Comparison of ENCODE assay signal across 9 cellular contexts in the genomic region with DNA sequence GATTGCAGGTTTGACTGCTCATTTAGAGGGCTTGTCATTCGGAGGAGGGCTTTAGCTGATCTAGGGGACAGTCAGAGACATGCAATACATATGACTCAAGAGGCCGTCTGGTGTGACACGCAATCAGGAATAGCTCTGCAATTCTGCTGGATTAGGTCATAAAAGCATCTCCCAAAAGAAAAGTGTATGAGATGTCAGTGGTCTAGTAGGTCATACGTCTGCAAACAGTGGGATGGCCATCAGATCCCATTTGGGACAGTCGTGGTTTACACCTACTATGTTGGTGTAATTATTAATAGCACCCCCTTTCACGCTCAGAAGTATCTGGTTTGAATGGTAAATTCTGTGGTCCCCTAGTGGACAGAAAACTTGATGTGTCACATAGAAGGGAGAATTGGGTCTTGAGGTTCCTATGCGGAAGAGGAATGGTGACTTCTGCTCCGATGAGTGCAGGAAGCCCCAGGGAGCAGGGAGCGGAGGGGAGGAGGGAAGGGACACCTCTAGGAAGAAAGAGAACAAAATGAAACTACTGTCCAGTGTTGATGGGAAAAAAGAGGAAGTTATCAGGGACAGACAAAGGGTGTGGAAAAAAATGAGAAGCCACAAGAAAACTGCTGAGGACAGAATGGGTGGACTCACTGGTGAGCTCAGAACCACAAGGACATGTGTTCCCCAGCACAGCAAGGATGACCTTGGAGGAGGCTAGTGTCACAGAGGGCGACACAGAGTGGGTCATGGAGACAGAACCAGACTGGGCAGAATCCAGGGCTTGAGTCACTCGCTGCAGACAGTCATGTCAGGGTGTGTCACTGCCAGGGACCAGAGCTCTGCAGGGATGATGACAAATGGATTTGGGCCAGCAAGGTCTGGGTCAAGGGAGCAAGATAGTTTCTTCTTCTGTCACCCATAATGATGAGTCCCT. TPM values are rescaled to one million over a fixed set of nuclear protein-coding genes. Genes with fewer than 3 reads are reported as not detected.
DNase-seq lines count a peak whose midpoint lies in the region; ATAC-seq and TF ChIP-seq lines count a peak whose summit lies in the region.
"Had no signal": no experiment of that assay in that cellular context is flagged by ENCODE, and none has a peak within 500 bp of the region (broad histone marks: within the 10 kb centered on the region; RNA-seq: fewer than 3 reads in every experiment).

No MANE protein-coding gene starts in this region.

- H3K9me3 ChIP-seq in thoracic aorta, result no peaks in the 10 kb centered on the region

- no peak overlapping the region for H3K4me3 ChIP-seq in thoracic aorta

- peaks cover 2% of the 10 kb centered on the region for H3K27me3 Mint-ChIP-seq in activated CD4-positive, alpha-beta T cell treated with anti-CD3 and anti-CD28 coated beads for 36 hours

- H3K9me3 Mint-ChIP-seq in activated CD4-positive, alpha-beta T cell treated with anti-CD3 and anti-CD28 coated beads for 36 hours (ENCODE audit: low read depth), result no peaks in the 10 kb centered on the region

- ATAC-seq in activated CD4-positive, alpha-beta T cell treated with anti-CD3 and anti-CD28 coated beads for 36 hours, result peak; percentile 65
- ATAC-seq in HG02840 (IDR thresholded peaks at IDR 0.05; ENCODE audit: low FRiP score, unreplicated experiment) (peak; percentile 54), left cardiac atrium (peak; percentile 72 to 91), thoracic aorta (ENCODE audit: insufficient number of reproducible peaks, low FRiP score, low read depth) (no peak)

- H3K36me3 Mint-ChIP-seq in activated CD4-positive, alpha-beta T cell treated with anti-CD3 and anti-CD28 coated beads for 36 hours (ENCODE audit: low read depth), result no peaks in the 10 kb centered on the region

- H3K27me3 ChIP-seq in thoracic aorta (replicated peaks; ENCODE audit: insufficient read depth), result no peaks in the 10 kb centered on the region

- intact Hi-C loops in activated CD4-positive, alpha-beta T cell treated with anti-CD3 and anti-CD28 coated beads for 36 hours (cut with DNase I, micrococcal nuclease), result loop anchor here in 1 of 2 experiments (5.0 kb wide), 1 partner anchor 62 kb away; a partner anchor contains a TSS
- intact Hi-C loops in left cardiac atrium (cut with DNase I), result no loop called here

- POLR2A ChIA-PET in activated CD4-positive, alpha-beta T cell treated with anti-CD3 and anti-CD28 coated beads for 36 hours (lab: Charles Lee), result interaction anchor here (0.6 kb wide), 1 partner anchor 59 kb away, joined by 3 read pairs; no protein-coding TSS in a partner anchor

- H3K4me1 ChIP-seq in thoracic aorta (ENCODE audit: control insufficient read depth in 1 of 2, low read depth in 2 of 2), result peaks cover 3 to 12% of the 10 kb centered on the region in 2 donors

- DNase-seq in activated CD4-positive, alpha-beta T cell treated with anti-CD3 and anti-CD28 coated beads for 36 hours, result peak; percentile 18
- DNase-seq in activated CD4-positive, alpha-beta T cell treated with anti-CD3 and anti-CD28 coated beads for 4 hours, result no peak
- DNase-seq in SKM-1 (lab: John Stamatoyannopoulos, UW; ENCODE audit: unreplicated experiment) (peak; percentile 42), left cardiac atrium (peak; percentile 51), thoracic aorta (ENCODE audit: low spot score) (peak; percentile 53), NCI-H510A (lab: John Stamatoyannopoulos, UW) (no peak), NCI-H2081 treated with DMSO at 0.1 percent for 48 hours (lab: John Stamatoyannopoulos, UW) (no peak)

- TF ChIP-seq CTCF in thoracic aorta (IDR thresholded peaks at IDR 0.05), result no peak

- H3K4me3 Mint-ChIP-seq in activated CD4-positive, alpha-beta T cell treated with anti-CD3 and anti-CD28 coated beads for 36 hours, result no peak overlapping the region

- H3K27ac Mint-ChIP-seq in activated CD4-positive, alpha-beta T cell treated with anti-CD3 and anti-CD28 coated beads for 36 hours, result no peak overlapping the region

- peak overlapping the region in 1 of 2 donors; percentile 27 for H3K27ac ChIP-seq in thoracic aorta
- H3K27ac ChIP-seq: C4-2B had no signal

- no peaks in the 10 kb centered on the region for H3K36me3 ChIP-seq in thoracic aorta

- CTCF ChIA-PET in activated CD4-positive, alpha-beta T cell treated with anti-CD3 and anti-CD28 coated beads for 36 hours (lab: Charles Lee), result interaction anchor here (1.4 kb wide), 1 partner anchor 18 kb away, joined by 4 read pairs; no protein-coding TSS in a partner anchor

- H3K4me1 Mint-ChIP-seq in activated CD4-positive, alpha-beta T cell treated with anti-CD3 and anti-CD28 coated beads for 36 hours, result peaks cover 39% of the 10 kb centered on the region

RNA-seq across cellular contexts. Expression of a gene that starts 59.9 kb away (rescaled TPM):
- 10 to 100 TPM; 19.9 to 22.9 TPM for total RNA-seq in activated CD4-positive, alpha-beta T cell treated with anti-CD3 and anti-CD28 coated beads for 36 hours
- 10 to 100 TPM; 13.1 to 25.2 TPM for total RNA-seq in left cardiac atrium
- total RNA-seq in thoracic aorta, result 10 to 100 TPM; 63.4 to 64.3 TPM

Comparison
In these comparisons a context has a peak if more than half of its experiments do, and no peak if none do; other contexts are left out.
1. DNase-seq: peak in activated CD4-positive, alpha-beta T cell treated with anti-CD3 and anti-CD28 coated beads for 36 hours (single experiment), SKM-1 (single experiment), left cardiac atrium (single experiment) and thoracic aorta (single experiment); none in activated CD4-positive, alpha-beta T cell treated with anti-CD3 and anti-CD28 coated beads for 4 hours (0 of 2), NCI-H510A (single experiment) and NCI-H2081 treated with DMSO at 0.1 percent for 48 hours (single experiment).